Comparison of ENCODE assay signal across 31 cellular contexts in genomic region chr15:84789762-84790161, GRCh38. TPM values are rescaled to one million over a fixed set of nuclear protein-coding genes. Genes with fewer than 3 reads are reported as not detected.
DNase-seq lines count a peak whose midpoint lies in the region; ATAC-seq and TF ChIP-seq lines count a peak whose summit lies in the region.
"Had no signal": no experiment of that assay in that cellular context is flagged by ENCODE, and none has a peak within 500 bp of the region (broad histone marks: within the 10 kb centered on the region; RNA-seq: fewer than 3 reads in every experiment).

No MANE protein-coding gene starts in this region.

- intact Hi-C loops in prostate gland (cut with DNase I), result no loop called here
- intact Hi-C loops in colonic mucosa (cut with DNase I), result no loop called here

- no peaks in the 10 kb centered on the region for H3K27me3 ChIP-seq in prostate gland (replicated peaks; ENCODE audit: insufficient read depth)
- H3K27me3 ChIP-seq in colonic mucosa, result no peaks in the 10 kb centered on the region
- no peaks in the 10 kb centered on the region for H3K27me3 ChIP-seq in upper lobe of left lung
- H3K27me3 ChIP-seq: hepatocyte, left lung, pancreas, sigmoid colon had no signal

- H3K4me1 Mint-ChIP-seq in activated T-helper 17 cell treated with anti-CD3 and anti-CD28 coated beads, Interleukin-2, amount 50 U/mL, for 72 hours, result peaks cover 24% of the 10 kb centered on the region

- H3K27ac ChIP-seq in prostate gland, result no peak overlapping the region
- H3K27ac ChIP-seq in colonic mucosa, result no peak overlapping the region
- H3K27ac ChIP-seq in upper lobe of left lung, result no peak overlapping the region
- H3K27ac ChIP-seq: hepatocyte, left lung, pancreas, sigmoid colon had no signal

- H3K27me3 Mint-ChIP-seq in activated T-helper 17 cell treated with anti-CD3 and anti-CD28 coated beads, Interleukin-2, amount 50 U/mL, for 72 hours, result no peaks in the 10 kb centered on the region

- peaks cover 95% of the 10 kb centered on the region for H3K36me3 Mint-ChIP-seq in activated T-helper 17 cell treated with anti-CD3 and anti-CD28 coated beads, Interleukin-2, amount 50 U/mL, for 72 hours (ENCODE audit: low read depth)

- H3K4me1 ChIP-seq in prostate gland (replicated peaks), result no peaks in the 10 kb centered on the region
- no peaks in the 10 kb centered on the region for H3K4me1 ChIP-seq in colonic mucosa
- peaks cover 7 to 24% (median 16%) of the 10 kb centered on the region in 4 donors for H3K4me1 ChIP-seq in upper lobe of left lung
- H3K4me1 ChIP-seq: pancreas had no signal

- WGBS in prostate gland, result 87% methylated on average over 5 of the region's 5 CpGs
- 90 to 95% methylated on average over 3 to 4 of the region's 5 CpGs for WGBS in upper lobe of left lung, 2 donors

- TF ChIP-seq POLR2A in prostate gland (IDR thresholded peaks at IDR 0.05) (no peak), upper lobe of left lung (IDR thresholded peaks at IDR 0.05) (no peak)

- ATAC-seq in HG02610 (IDR thresholded peaks at IDR 0.05; ENCODE audit: unreplicated experiment), result peak; percentile 60
- ATAC-seq in activated T-helper 17 cell treated with anti-CD3 and anti-CD28 coated beads, Interleukin-2, amount 50 U/mL, for 72 hours (replicated peaks), result no peak
- no peak for ATAC-seq in upper lobe of left lung (ENCODE audit: low FRiP score in 2 of 2)
- ATAC-seq: CD8-positive, alpha-beta T cell; HepG2; left lung; pancreas had no signal

- DNase-seq in DMS79 treated with DMSO at 0.1 percent for 48 hours (lab: John Stamatoyannopoulos, UW), result peak; percentile 19
- peak; percentile 23 for DNase-seq in renal cortical epithelial cell (ENCODE audit: low read depth)
- no peak for DNase-seq in prostate gland (ENCODE audit: low spot score)
- no peak for DNase-seq in colonic mucosa
- no peak for DNase-seq in upper lobe of left lung
- DNase-seq: activated CD4-positive, alpha-beta T cell treated with anti-CD3 and anti-CD28 coated beads, Interleukin-2, amount 50 U/mL, for 48 hours; activated naive CD4-positive, alpha-beta T cell treated with Interleukin-2 at 50 U/mL for 16 hours; activated T-cell treated with anti-CD3 and anti-CD28 coated beads, Interleukin-2, amount 50 U/mL, for 1 hour; CD8-positive, alpha-beta T cell; cerebellar nuclear complex; DMS53; effector CD4-positive, alpha-beta T cell; erythroblast; foreskin fibroblast; HFFc6; immature natural killer cell; left lung; NCI-H1048; NCI-H2029 treated with DMSO at 0.1 percent for 48 hours; pancreas; RPMI8226; sigmoid colon; SK-N-SH; stimulated activated CD4-positive, alpha-beta T cell treated with anti-CD3 and anti-CD28 coated beads, Interleukin-15, amount 100 ng/mL, for 24 hours; stimulated activated CD8-positive, alpha-beta memory T cell treated with anti-CD3 and anti-CD28 coated beads, Interleukin-4, amount 100 ng/mL, for 48 hours had no signal

- peak overlapping the region; percentile 41 for H3K27ac Mint-ChIP-seq in activated T-helper 17 cell treated with anti-CD3 and anti-CD28 coated beads, Interleukin-2, amount 50 U/mL, for 72 hours
- H3K27ac Mint-ChIP-seq: HFFc6, mesothelial cell of epicardium had no signal

- no peak overlapping the region for H3K4me3 ChIP-seq in prostate gland
- H3K4me3 ChIP-seq in colonic mucosa, result no peak overlapping the region
- no peak overlapping the region for H3K4me3 ChIP-seq in upper lobe of left lung
- H3K4me3 ChIP-seq: hepatocyte, left lung, pancreas, sigmoid colon had no signal

- TF ChIP-seq CTCF in prostate gland (IDR thresholded peaks at IDR 0.05) (no peak), colonic mucosa (IDR thresholded peaks at IDR 0.05) (no peak), upper lobe of left lung (IDR thresholded peaks at IDR 0.05) (no peak)

- no peaks in the 10 kb centered on the region for H3K9me3 ChIP-seq in prostate gland
- no peaks in the 10 kb centered on the region for H3K9me3 ChIP-seq in colonic mucosa
- H3K9me3 ChIP-seq in upper lobe of left lung, result no peaks in the 10 kb centered on the region
- H3K9me3 ChIP-seq: left lung, pancreas, sigmoid colon, SK-N-SH had no signal

- H3K4me3 Mint-ChIP-seq in activated T-helper 17 cell treated with anti-CD3 and anti-CD28 coated beads, Interleukin-2, amount 50 U/mL, for 72 hours, result no peak overlapping the region
- H3K4me3 Mint-ChIP-seq: CD8-positive, alpha-beta T cell; HFFc6; immature natural killer cell; mesothelial cell of epicardium; nephron had no signal

- no peak overlapping the region for H3K9ac ChIP-seq in colonic mucosa (ENCODE audit: low read depth in 2 of 2, low read length in 2 of 2)
- H3K9ac ChIP-seq: SK-N-SH had no signal

- H3K36me3 ChIP-seq in prostate gland (peaks cover 0 to 8% of the 10 kb centered on the region in 2 donors), colonic mucosa (peaks cover 9% of the 10 kb centered on the region), upper lobe of left lung (peaks cover 15 to 59% (median 30%) of the 10 kb centered on the region in 4 donors)

- TF ChIP-seq EP300 in upper lobe of left lung (IDR thresholded peaks at IDR 0.05), result no peak

- no peaks in the 10 kb centered on the region for H3K9me3 Mint-ChIP-seq in activated T-helper 17 cell treated with anti-CD3 and anti-CD28 coated beads, Interleukin-2, amount 50 U/mL, for 72 hours
- H3K9me3 Mint-ChIP-seq: CD8-positive, alpha-beta T cell; HFFc6; immature natural killer cell; mesothelial cell of epicardium; nephron had no signal

RNA-seq across cellular contexts. Expression of gene ALPK3, which starts 27.4 kb away (rescaled TPM):
- 1 to 10 TPM in 1 of 2 donors, under 1 TPM in 1; 0.29 to 1.1 TPM for total RNA-seq in activated T-helper 17 cell treated with anti-CD3 and anti-CD28 coated beads, Interleukin-2, amount 50 U/mL, for 72 hours
- total RNA-seq in renal cortical epithelial cell (16.0 and 79.8 TPM in 2 replicates), prostate gland (1 to 10 TPM in 1 of 2 donors, under 1 TPM in 1; 0.68 to 7.2 TPM), colonic mucosa (1 to 10 TPM in 1 of 2 donors, under 1 TPM in 1; 0.74 to 2.4 TPM), upper lobe of left lung (10 to 100 TPM in 5 of 6 donors, 1 to 10 TPM in 1; 7.9 to 36.4 (median 13.0) TPM)

RNA-seq across cellular contexts. Expression of gene ZNF592, which starts 41.4 kb away (rescaled TPM):
- total RNA-seq in activated T-helper 17 cell treated with anti-CD3 and anti-CD28 coated beads, Interleukin-2, amount 50 U/mL, for 72 hours, result 10 to 100 TPM; 23.8 to 36.8 TPM
- total RNA-seq in renal cortical epithelial cell (2.4 and 16.8 TPM in 2 replicates), prostate gland (10 to 100 TPM; 20.8 to 38.7 TPM), colonic mucosa (10 to 100 TPM; 25.9 to 27.0 TPM), upper lobe of left lung (10 to 100 TPM; 22.5 to 35.2 (median 26.7) TPM)

Comparison
In these comparisons a context has a peak if more than half of its experiments do, and no peak if none do; other contexts are left out.
1. DNase-seq: peak in DMS79 treated with DMSO at 0.1 percent for 48 hours (single experiment) and renal cortical epithelial cell (single experiment); none in prostate gland (single experiment), colonic mucosa (single experiment) and upper lobe of left lung (0 of 2).